Comparison of ENCODE assay signal across 26 cellular contexts in the genomic region with DNA sequence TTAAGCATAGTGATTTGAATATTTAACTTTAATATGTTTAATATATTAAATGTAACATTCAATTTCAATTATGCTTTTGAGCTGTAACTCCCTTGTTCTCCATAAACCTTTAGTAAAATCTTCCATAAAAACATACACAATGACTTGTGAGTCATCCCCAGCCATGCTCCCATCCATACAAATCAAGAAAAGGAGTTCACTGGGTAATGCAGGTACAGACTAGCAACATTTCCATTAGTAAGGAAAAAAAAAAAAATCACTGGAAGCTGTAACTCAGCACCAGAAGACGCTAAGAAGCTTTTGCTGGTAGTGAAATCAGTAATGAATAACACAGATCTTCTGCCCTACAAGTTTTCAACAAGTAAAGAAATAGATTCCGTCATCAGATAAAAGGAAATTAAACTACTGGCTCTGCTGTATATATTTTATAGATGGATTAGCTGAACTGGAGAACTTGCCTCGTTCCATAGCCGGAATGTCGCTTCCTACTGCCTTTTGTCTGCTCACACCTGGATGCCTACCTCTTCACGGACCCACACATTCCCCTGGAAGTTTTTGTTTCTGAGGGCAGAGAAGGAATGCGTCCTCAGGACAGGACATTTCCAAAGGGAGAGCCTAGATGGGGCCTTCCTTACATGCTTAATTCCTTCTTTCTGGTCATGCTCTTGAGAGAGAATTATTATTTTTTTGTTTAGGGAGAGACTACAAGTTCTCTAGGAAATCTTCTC.
DNase-seq lines count a peak whose midpoint lies in the region; ATAC-seq and TF ChIP-seq lines count a peak whose summit lies in the region.
"Had no signal": no experiment of that assay in that cellular context is flagged by ENCODE, and none has a peak within 500 bp of the region (broad histone marks: within the 10 kb centered on the region; RNA-seq: fewer than 3 reads in every experiment).

No MANE protein-coding gene starts in this region.

- no peak overlapping the region for H2AK5ac ChIP-seq in mesendoderm (ENCODE audit: low read length)

- H3K4me3 ChIP-seq in mesendoderm (ENCODE audit: low read length) = no peak overlapping the region
- H3K4me3 ChIP-seq in hepatocyte = no peak overlapping the region
- H3K4me3 ChIP-seq: ascending aorta, GM12878, heart right ventricle, left ventricle myocardium inferior, SJSA1, thoracic aorta had no signal

- H3K4me1 ChIP-seq in mesendoderm (ENCODE audit: control insufficient read depth, low read depth, low read length) = no peaks in the 10 kb centered on the region
- no peaks in the 10 kb centered on the region for H3K4me1 ChIP-seq in hepatocyte (ENCODE audit: insufficient read depth)
- H3K4me1 ChIP-seq: ascending aorta, heart right ventricle, left ventricle myocardium inferior, SJSA1 had no signal

- WGBS in mesendoderm (ENCODE audit: extremely low coverage, insufficient coverage, low lambda C conversion rate) = no CpG with 5 or more reads among the region's 7 CpGs
- 73% methylated on average over 7 of the region's 7 CpGs for WGBS in hepatocyte (ENCODE audit: low lambda C conversion rate, missing lambda C conversion rate)

- H3K4me2 ChIP-seq in mesendoderm (ENCODE audit: low read length) (no peak overlapping the region), hepatocyte (no peak overlapping the region)

- H3K9ac ChIP-seq in mesendoderm (ENCODE audit: low read length) = no peak overlapping the region

- DNase-seq in ELF-1 (ENCODE audit: low read depth, low spot score) (peak; percentile 11), RWPE1 (ENCODE audit: low spot score) (peak; percentile 67), mesendoderm (peak; percentile 25), Ammon's horn (ENCODE audit: low spot score) (no peak), hepatocyte (ENCODE audit: low spot score) (no peak)
- no peak for DNase-seq in effector CD8-positive, alpha-beta T cell (lab: John Stamatoyannopoulos, UW)
- DNase-seq in activated CD4-positive, CD25-positive, alpha-beta regulatory T cell (lab: John Stamatoyannopoulos, UW) = no peak
- DNase-seq: 8988T; activated CD8-positive, alpha-beta T cell treated with anti-CD3 and anti-CD28 coated beads, Interleukin-2, amount 10 ng/mL, durations not matched to agents 7 days and 5 days; activated effector memory CD4-positive, alpha-beta T cell treated with Interleukin-2 at 50 U/mL for 16 hours; caudate nucleus; heart right ventricle; left ventricle myocardium inferior; naive thymus-derived CD8-positive, alpha-beta T cell; NCI-H1105; NCI-H1930; NCI-H2227 treated with DMSO at 0.1 percent for 48 hours; NCI-H69; stimulated activated naive CD8-positive, alpha-beta T cell treated with anti-CD3 and anti-CD28 coated beads, Interleukin-15, Interleukin-2, amounts not matched to agents 100 U/mL and 50 U/mL, for 24 hours; T-helper 1 cell had no signal

- no peak overlapping the region for H4K5ac ChIP-seq in mesendoderm (ENCODE audit: low read length)

- H2BK5ac ChIP-seq in mesendoderm (ENCODE audit: low read length) = no peak overlapping the region

- H2BK15ac ChIP-seq in mesendoderm (replicated peaks; ENCODE audit: low read depth) = no peak overlapping the region

- no peak overlapping the region for H2AFZ ChIP-seq in hepatocyte

- no peak overlapping the region for H3K56ac ChIP-seq in mesendoderm (ENCODE audit: low read length)

- H3K36me3 ChIP-seq in mesendoderm (ENCODE audit: control insufficient read depth, insufficient read depth, low read length) (no peaks in the 10 kb centered on the region), hepatocyte (replicated peaks; ENCODE audit: insufficient read depth, low read depth) (no peaks in the 10 kb centered on the region)
- H3K36me3 ChIP-seq: ascending aorta, heart right ventricle, left ventricle myocardium inferior, SJSA1, thoracic aorta had no signal

- H3K27me3 ChIP-seq in mesendoderm (ENCODE audit: insufficient read depth, low read length, poor library complexity) (no peaks in the 10 kb centered on the region), hepatocyte (no peaks in the 10 kb centered on the region)
- H3K27me3 ChIP-seq: ascending aorta, heart right ventricle, SJSA1 had no signal

- no peaks in the 10 kb centered on the region for H3K79me1 ChIP-seq in mesendoderm (ENCODE audit: low read length)

- H4K8ac ChIP-seq in mesendoderm (ENCODE audit: low read depth, low read length) = no peak overlapping the region

- H3K23ac ChIP-seq in mesendoderm (ENCODE audit: low read length) = no peak overlapping the region

- no peak for TF ChIP-seq CTCF in RWPE1 (conservative IDR thresholded peaks at IDR 0.05; ENCODE audit: low read depth)
- no peak for TF ChIP-seq CTCF in hepatocyte (IDR thresholded peaks at IDR 0.05; ENCODE audit: poor library complexity)

- H4K20me1 ChIP-seq in hepatocyte (ENCODE audit: insufficient read depth, poor library complexity, severe bottlenecking) = no peaks in the 10 kb centered on the region

- POLR2A ChIA-PET in RWPE1 (lab: Yijun Ruan, JAX; ENCODE audit: low non-redundant PET) = interaction anchor here (0.6 kb wide), 1 partner anchor 52 kb away, joined by 4 read pairs; no protein-coding TSS in a partner anchor

- no peak overlapping the region for H3K4ac ChIP-seq in mesendoderm (ENCODE audit: low read depth, low read length)

- peak; percentile 87 for ATAC-seq in esophagus mucosa
- ATAC-seq: activated CD4-positive, CD25-positive, alpha-beta regulatory T cell treated with anti-CD3 and anti-CD28 coated beads, Interleukin-2, amount 50 U/mL, for 24 hours; activated CD8-positive, alpha-beta T cell treated with anti-CD3 and anti-CD28 coated beads, Interleukin-2, amount 10 ng/mL, durations not matched to agents 7 days and 5 days; GM12878; naive thymus-derived CD8-positive, alpha-beta T cell; stimulated activated naive CD8-positive, alpha-beta T cell treated with anti-CD3 and anti-CD28 coated beads, Interleukin-15, Interleukin-2, amounts not matched to agents 100 U/mL and 50 U/mL, for 24 hours had no signal

- no peaks in the 10 kb centered on the region for H3K9me2 ChIP-seq in hepatocyte (replicated peaks; ENCODE audit: insufficient read depth)

- H3K79me2 ChIP-seq in mesendoderm (ENCODE audit: control insufficient read depth, insufficient read depth, low read length) (no peaks in the 10 kb centered on the region), hepatocyte (no peaks in the 10 kb centered on the region)

- H3K18ac ChIP-seq in mesendoderm (ENCODE audit: low read length) = no peak overlapping the region

- CTCF ChIA-PET in RWPE1 (lab: Yijun Ruan, JAX) = interaction anchor here (0.7 kb wide), 1 partner anchor 10 kb away, joined by 3 read pairs; no protein-coding TSS in a partner anchor

- H3K27ac ChIP-seq in RWPE1 (no peak overlapping the region), mesendoderm (ENCODE audit: low read depth, low read length) (no peak overlapping the region), hepatocyte (no peak overlapping the region)
- H3K27ac ChIP-seq: ascending aorta, heart right ventricle, left ventricle myocardium inferior, SJSA1, thoracic aorta had no signal

- H2BK120ac ChIP-seq in mesendoderm (ENCODE audit: low read depth, low read length) = no peak overlapping the region

- no peaks in the 10 kb centered on the region for H3K9me3 ChIP-seq in hepatocyte (ENCODE audit: low read depth)
- H3K9me3 ChIP-seq: ascending aorta, left ventricle myocardium inferior, SJSA1, thoracic aorta had no signal

Comparison
In these comparisons a context has a peak if more than half of its experiments do, and no peak if none do; other contexts are left out.
1. DNase-seq: peak in ELF-1 (single experiment), RWPE1 (single experiment) and mesendoderm (single experiment); none in effector CD8-positive, alpha-beta T cell (single experiment), Ammon's horn (single experiment), activated CD4-positive, CD25-positive, alpha-beta regulatory T cell (0 of 4) and hepatocyte (single experiment).